In genomic region chr1:3545363-3546047, GRCh38 we compare ENCODE assay signal across 1 cellular context.
TF ChIP-seq lines count a peak whose summit lies in the region.

No MANE protein-coding gene starts in this region.

TF ChIP-seq in liver, 16 proteins besides CTCF, POLR2A, EP300 and RAD21 (continued from another document):
- peak; percentile 91 for TF ChIP-seq NR2F2 (IDR thresholded peaks at IDR 0.05)
- TF ChIP-seq EGR1 (IDR thresholded peaks at IDR 0.05; ENCODE audit: low read depth in 2 of 2): no peak
- peak; percentile 11 for TF ChIP-seq SP1 (IDR thresholded peaks at IDR 0.05)
- no peak for TF ChIP-seq TAF1 (conservative IDR thresholded peaks at IDR 0.05)
- TF ChIP-seq RXRA (IDR thresholded peaks at IDR 0.05): peak in 1 of 2 donors; percentile 22
